ENCODE assay signal across 1 cellular context in genomic region chr14:102826161-102826560, GRCh38.
TF ChIP-seq lines count a peak whose summit lies in the region.

No MANE protein-coding gene starts in this region.

TF ChIP-seq in H1, 55 proteins besides CTCF, POLR2A, EP300 and RAD21:
- no peak for TF ChIP-seq RXRA (IDR thresholded peaks at IDR 0.05; ENCODE audit: insufficient read depth, low read depth, low read length)
- no peak for TF ChIP-seq ASH2L (IDR thresholded peaks at IDR 0.05; ENCODE audit: low read length)
- no peak for TF ChIP-seq HDAC6 (IDR thresholded peaks at IDR 0.05; ENCODE audit: low read depth, low read length)
- TF ChIP-seq EZH2 (IDR thresholded peaks at IDR 0.05; ENCODE audit: low read depth, low read length, severe bottlenecking), result no peak
- TF ChIP-seq ATF3 (IDR thresholded peaks at IDR 0.05; ENCODE audit: insufficient read depth, low read depth, low read length), result no peak
- TF ChIP-seq E2F6 (IDR thresholded peaks at IDR 0.05), result no peak
- no peak for TF ChIP-seq SP4 (IDR thresholded peaks at IDR 0.05; ENCODE audit: low read length)
- TF ChIP-seq SP1 (IDR thresholded peaks at IDR 0.05; ENCODE audit: low read depth, low read length), result no peak
- no peak for TF ChIP-seq CHD7 (IDR thresholded peaks at IDR 0.05; ENCODE audit: insufficient replicate concordance, low read length)
- TF ChIP-seq FOSL1 (IDR thresholded peaks at IDR 0.05; ENCODE audit: insufficient read depth, low read depth, low read length), result no peak
- no peak for TF ChIP-seq KDM5A (IDR thresholded peaks at IDR 0.05; ENCODE audit: low read length)
- TF ChIP-seq BRCA1 (IDR thresholded peaks at IDR 0.05; ENCODE audit: low read depth, low read length), result no peak
- no peak for TF ChIP-seq RFX5 (IDR thresholded peaks at IDR 0.05; ENCODE audit: borderline replicate concordance, low read depth, low read length)
- TF ChIP-seq SIX5 (IDR thresholded peaks at IDR 0.05; ENCODE audit: low read depth, low read length), result no peak
- no peak for TF ChIP-seq POU5F1 (IDR thresholded peaks at IDR 0.05; ENCODE audit: low read depth, low read length)
- no peak for TF ChIP-seq EGR1 (IDR thresholded peaks at IDR 0.05; ENCODE audit: borderline replicate concordance, low read depth, low read length)
- no peak for TF ChIP-seq GTF2F1 (IDR thresholded peaks at IDR 0.05; ENCODE audit: borderline replicate concordance, low read depth, low read length)
TF ChIP-seq in H1: peak in this region for 0.
